In the genomic region with DNA sequence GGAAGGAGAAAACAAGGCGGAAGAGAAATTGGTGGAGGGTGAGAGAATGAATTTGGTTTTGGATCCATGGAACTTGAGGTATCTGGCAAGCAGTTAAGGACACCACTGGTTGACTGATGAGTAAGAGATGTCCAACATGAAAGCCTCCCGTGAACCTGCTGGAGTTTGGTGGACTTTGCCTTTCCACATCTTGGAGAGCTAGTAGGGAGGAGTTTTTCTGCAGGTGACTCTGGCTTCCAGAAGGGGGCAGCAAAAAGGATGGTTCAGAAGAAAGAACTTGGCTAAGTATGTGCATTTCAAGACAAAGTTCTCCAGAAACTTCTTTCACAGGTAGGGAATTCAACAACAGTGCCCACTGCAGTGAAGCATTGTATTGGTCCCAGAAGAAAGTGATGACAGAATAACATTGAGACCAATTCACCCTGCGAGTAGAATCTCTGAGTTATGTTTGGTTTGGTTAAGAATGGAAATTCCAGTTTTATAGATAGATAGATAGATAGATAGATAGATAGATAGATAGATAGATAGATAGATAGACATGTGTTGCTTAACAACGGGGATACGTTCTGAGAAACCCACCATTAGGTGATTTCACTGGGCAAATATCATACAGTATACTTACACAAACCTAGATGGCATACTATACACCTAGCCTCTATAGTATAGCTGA, we compare ENCODE assay signal across 8 cellular contexts. TPM values are rescaled to one million over a fixed set of nuclear protein-coding genes. Genes with fewer than 3 reads are reported as not detected.
DNase-seq lines count a peak whose midpoint lies in the region; ATAC-seq and TF ChIP-seq lines count a peak whose summit lies in the region.

No MANE protein-coding gene starts in this region.

- no peak for TF ChIP-seq EP300 in stomach (IDR thresholded peaks at IDR 0.05)

- peak; percentile 34 for DNase-seq in DMS 273 (lab: John Stamatoyannopoulos, UW; ENCODE audit: unreplicated experiment)
- no peak for DNase-seq in DMS 273 treated with DMSO at 0.1 percent for 48 hours (lab: John Stamatoyannopoulos, UW)
- DNase-seq in SKM-1 treated with dmso at 0.1 percent for 144 hours (lab: John Stamatoyannopoulos, UW; ENCODE audit: unreplicated experiment): peak; percentile 39
- DNase-seq in hepatic stellate cell (ENCODE audit: low spot score): peak; percentile 8
- no peak for DNase-seq in stomach
- no peak for DNase-seq in uterus

- no peaks in the 10 kb centered on the region for H3K4me1 ChIP-seq in stomach
- no peaks in the 10 kb centered on the region for H3K4me1 ChIP-seq in uterus

- intact Hi-C loops in stomach (cut with DNase I; ENCODE audit: low total_unique reads): no loop called here
- intact Hi-C loops in uterus (cut with DNase I; ENCODE audit: low total_unique reads): no loop called here

- TF ChIP-seq POLR2A in stomach (IDR thresholded peaks at IDR 0.05): no peak
- no peak for TF ChIP-seq POLR2A in uterus (IDR thresholded peaks at IDR 0.05)

- H3K4me3 ChIP-seq in stomach (no peak overlapping the region), uterus (no peak overlapping the region)

- ATAC-seq in HG02938 (IDR thresholded peaks at IDR 0.05; ENCODE audit: unreplicated experiment) (peak; percentile 64), HG02571 (IDR thresholded peaks at IDR 0.05; ENCODE audit: unreplicated experiment) (no peak)

- H3K27me3 ChIP-seq in stomach: no peaks in the 10 kb centered on the region
- H3K27me3 ChIP-seq in uterus: no peaks in the 10 kb centered on the region

- no peaks in the 10 kb centered on the region for H3K9me3 ChIP-seq in stomach
- H3K9me3 ChIP-seq in uterus: no peaks in the 10 kb centered on the region

- H3K36me3 ChIP-seq in stomach (no peaks in the 10 kb centered on the region), uterus (no peaks in the 10 kb centered on the region)

- peak in 1 of 7 experiments; percentile 20 for TF ChIP-seq CTCF in stomach (IDR thresholded peaks at IDR 0.05)
- TF ChIP-seq CTCF in uterus (IDR thresholded peaks at IDR 0.05): no peak

- WGBS in stomach, 5 donors: 76 to 84% (median 77%) methylated on average over 5 of the region's 5 CpGs

- H3K27ac ChIP-seq in stomach (no peak overlapping the region), uterus (no peak overlapping the region)

RNA-seq across cellular contexts. Expression of gene DCDC1, which starts 28.5 kb away (rescaled TPM):
- total RNA-seq in stomach (under 1 TPM in 2 of 5 donors, not detected in 3; 0.45 to 0.55 TPM), uterus (1 to 10 TPM in 2 of 4 donors, under 1 TPM in 2; 0.26 to 8.0 (median 1.5) TPM)
- not detected for polyA plus RNA-seq in stomach

RNA-seq across cellular contexts. Expression of gene DNAJC24, which starts 28.6 kb away (rescaled TPM):
- total RNA-seq in stomach (10 to 100 TPM in 3 of 5 donors, 1 to 10 TPM in 2; 2.7 to 30.7 (median 15.9) TPM), uterus (10 to 100 TPM; 19.6 to 33.9 (median 23.0) TPM)
- polyA plus RNA-seq in stomach: 1 to 10 TPM; 3.3 to 6.4 (median 6.2) TPM

Comparison
In these comparisons a context has a peak if more than half of its experiments do, and no peak if none do; other contexts are left out.
1. DNase-seq: peak in DMS 273 (single experiment), SKM-1 treated with dmso at 0.1 percent for 144 hours (single experiment) and hepatic stellate cell (single experiment); none in DMS 273 treated with DMSO at 0.1 percent for 48 hours (single experiment), stomach (single experiment) and uterus (0 of 2).